Comparison of ENCODE assay signal across 25 cellular contexts in genomic region chr3:149460123-149460522, GRCh38. TPM values are rescaled to one million over a fixed set of nuclear protein-coding genes. Genes with fewer than 3 reads are reported as not detected.
A peak's percentile ranks its signal among the peaks of the same experiment; 100 is the strongest.
DNase-seq lines count a peak whose midpoint lies in the region; ATAC-seq, FAIRE-seq and TF ChIP-seq lines count a peak whose summit lies in the region.
"Had no signal": no experiment of that assay in that cellular context is flagged by ENCODE, and none has a peak within 500 bp of the region (broad histone marks: within the 10 kb centered on the region; RNA-seq: fewer than 3 reads in every experiment).

No MANE protein-coding gene starts in this region.

- H4K20me1 ChIP-seq in mammary epithelial cell (ENCODE audit: insufficient read depth, low read length), result no peaks in the 10 kb centered on the region

- H3K27ac ChIP-seq in breast epithelium (peak overlapping the region; percentile 19 to 51), mammary epithelial cell (ENCODE audit: insufficient read depth, low read depth, low read length) (no peak overlapping the region), heart right ventricle (peak overlapping the region in 5 of 10 donors; percentile 8 to 59 (median 37)), uterus (peak overlapping the region; percentile 24 to 28), caudate nucleus (ENCODE audit: low read depth, low read length) (no peak overlapping the region)
- H3K27ac ChIP-seq: 22Rv1, WERI-Rb-1 had no signal

- no peak for TF ChIP-seq POLR2A in breast epithelium (IDR thresholded peaks at IDR 0.05)
- TF ChIP-seq POLR2A in uterus (IDR thresholded peaks at IDR 0.05), result no peak

- dilution Hi-C loops in mammary epithelial cell (cut with HindIII; ENCODE audit: low sequenced_read_pairs), result loop anchor here (5.0 kb wide), 1 partner anchor 103 kb away; no protein-coding TSS in a partner anchor

- H3K4me3 ChIP-seq in breast epithelium (no peak overlapping the region), mammary epithelial cell (replicated peaks in 1 of 3; ENCODE audit: insufficient read depth in 1 of 3, low read depth in 2 of 3, low read length in 3 of 3) (no peak overlapping the region), heart right ventricle (no peak overlapping the region), uterus (no peak overlapping the region)
- H3K4me3 ChIP-seq: GM12878 had no signal

- BruUV-seq in mammary epithelial cell (replicated peaks; lab: Mats Ljungman, UMichigan), result no TSS peak

- CTCF ChIA-PET in mammary epithelial cell (lab: Charles Lee; ENCODE audit: low non-redundant PET), result no interaction called here

- DNase-seq in breast epithelium (ENCODE audit: low spot score in 2 of 2) (no peak), mammary epithelial cell (no peak), heart right ventricle (peak in 1 of 2 donors; percentile 29), myocyte (ENCODE audit: low read depth) (peak; percentile 84), uterus (peak in 1 of 2 donors; percentile 37), caudate nucleus (lab: John Stamatoyannopoulos, UW) (no peak), H4 (ENCODE audit: low spot score) (no peak), frontal cortex (ENCODE audit: low spot score in 2 of 2) (no peak)
- DNase-seq: activated CD4-positive, alpha-beta T cell treated with anti-CD3 and anti-CD28 coated beads, Interleukin-2, amount 50 U/mL, for 4 hours; activated T-cell treated with anti-CD3 and anti-CD28 coated beads, Interleukin-2, amount 50 U/mL, for 24 hours; C1 segment of cervical spinal cord; effector CD4-positive, alpha-beta T cell; GDM1; KBM-7; NCI-H2081 treated with DMSO at 0.1 percent for 48 hours; NCI-H524; SHP77; stimulated activated CD8-positive, alpha-beta memory T cell treated with anti-CD3 and anti-CD28 coated beads, Interleukin-4, amount 100 ng/mL, for 48 hours; T-cell; WERI-Rb-1 had no signal

- H3K27me3 ChIP-seq in breast epithelium (no peaks in the 10 kb centered on the region), mammary epithelial cell (ENCODE audit: insufficient read depth, low read length) (no peaks in the 10 kb centered on the region), heart right ventricle (no peaks in the 10 kb centered on the region), uterus (no peaks in the 10 kb centered on the region)

- H3K36me3 ChIP-seq in breast epithelium, result no peaks in the 10 kb centered on the region
- H3K36me3 ChIP-seq in mammary epithelial cell (ENCODE audit: insufficient read depth, low read length), result no peaks in the 10 kb centered on the region
- no peaks in the 10 kb centered on the region for H3K36me3 ChIP-seq in heart right ventricle
- H3K36me3 ChIP-seq in uterus, result no peaks in the 10 kb centered on the region
- H3K36me3 ChIP-seq: WERI-Rb-1 had no signal

- no peaks in the 10 kb centered on the region for H3K79me2 ChIP-seq in mammary epithelial cell (ENCODE audit: insufficient read depth, low read length)

- no peak overlapping the region for H3K9ac ChIP-seq in mammary epithelial cell (ENCODE audit: insufficient read depth, low read length)

- WGBS in mammary epithelial cell (ENCODE audit: low coverage, missing lambda C conversion rate), result 0% methylated on average over 1 of the region's 1 CpG
- 63 to 78% methylated on average over 1 of the region's 1 CpG for WGBS in heart right ventricle, 2 donors

- TF ChIP-seq CTCF in breast epithelium (IDR thresholded peaks at IDR 0.05) (no peak), mammary epithelial cell (conservative IDR thresholded peaks at IDR 0.05 in 1 of 2, IDR thresholded peaks at IDR 0.05 in 1 of 2; ENCODE audit: extremely low read depth in 1 of 2, insufficient read depth in 1 of 2, low read depth in 1 of 2, low read length in 2 of 2) (no peak), heart right ventricle (IDR thresholded peaks at IDR 0.05) (no peak), uterus (IDR thresholded peaks at IDR 0.05) (no peak)

- no peak overlapping the region for H3K4me2 ChIP-seq in mammary epithelial cell (ENCODE audit: insufficient read depth, low read depth, low read length)

- peak in 7 of 8 donors; percentile 69 to 84 (median 76) for ATAC-seq in heart right ventricle
- ATAC-seq: GM12878, T-cell had no signal

- H3K9me3 ChIP-seq in breast epithelium (no peaks in the 10 kb centered on the region), mammary epithelial cell (replicated peaks; ENCODE audit: insufficient read depth, low read length) (no peaks in the 10 kb centered on the region), heart right ventricle (no peaks in the 10 kb centered on the region), uterus (no peaks in the 10 kb centered on the region)

- H3K4me1 ChIP-seq in breast epithelium, result no peaks in the 10 kb centered on the region
- no peaks in the 10 kb centered on the region for H3K4me1 ChIP-seq in mammary epithelial cell (ENCODE audit: insufficient read depth, low read length)
- H3K4me1 ChIP-seq in heart right ventricle, result peaks cover 0 to 7% (median 0%) of the 10 kb centered on the region in 9 donors
- H3K4me1 ChIP-seq in uterus, result peaks cover 0 to 6% of the 10 kb centered on the region in 2 donors

- H2AFZ ChIP-seq in mammary epithelial cell (ENCODE audit: low read depth, low read length), result no peak overlapping the region

- in situ Hi-C loops in mammary epithelial cell (cut with MboI; ENCODE audit: low sequenced_read_pairs in 2 of 2), result no loop called here

- FAIRE-seq in frontal cortex (lab: Jason Lieb, UNC), result no peak
- FAIRE-seq: bronchial epithelial cell had no signal

- intact Hi-C loops in breast epithelium (cut with DNase I; ENCODE audit: low total_unique reads) (no loop called here), mammary epithelial cell (cut with micrococcal nuclease) (no loop called here), heart right ventricle (cut with DNase I) (no loop called here), uterus (cut with DNase I; ENCODE audit: low total_unique reads) (no loop called here)

RNA-seq across cellular contexts. Expression of gene TM4SF4, which starts 14.4 kb away (rescaled TPM):
- 1 to 10 TPM in 1 of 3 donors, not detected in 2; 1.6 TPM for total RNA-seq in breast epithelium
- not detected for total RNA-seq in mammary epithelial cell
- not detected for polyA plus RNA-seq in mammary epithelial cell
- polyA minus RNA-seq in mammary epithelial cell, result not detected
- not detected for total RNA-seq in heart right ventricle
- not detected for polyA plus RNA-seq in heart right ventricle
- total RNA-seq in myocyte, result 0.21 and 0.47 TPM in 2 replicates
- 0.49 TPM for polyA plus RNA-seq in myocyte (2012)
- total RNA-seq in uterus, result 1 to 10 TPM in 1 of 4 donors, not detected in 3; 5.6 TPM
- not detected in 2 replicates for total RNA-seq in H4 (2014; rRNA removed; shearing (Covaris generic))
- total RNA-seq in frontal cortex, result not detected
- total RNA-seq: bronchial epithelial cell, osteocyte, temporal lobe had no signal

Comparison
In these comparisons a context has a peak if more than half of its experiments do, and no peak if none do; other contexts are left out.
1. H3K27ac ChIP-seq: peak in breast epithelium (2 of 2) and uterus (2 of 2); none in mammary epithelial cell (single experiment) and caudate nucleus (single experiment).